1 cellular context compared by ENCODE assay signal in the genomic region with DNA sequence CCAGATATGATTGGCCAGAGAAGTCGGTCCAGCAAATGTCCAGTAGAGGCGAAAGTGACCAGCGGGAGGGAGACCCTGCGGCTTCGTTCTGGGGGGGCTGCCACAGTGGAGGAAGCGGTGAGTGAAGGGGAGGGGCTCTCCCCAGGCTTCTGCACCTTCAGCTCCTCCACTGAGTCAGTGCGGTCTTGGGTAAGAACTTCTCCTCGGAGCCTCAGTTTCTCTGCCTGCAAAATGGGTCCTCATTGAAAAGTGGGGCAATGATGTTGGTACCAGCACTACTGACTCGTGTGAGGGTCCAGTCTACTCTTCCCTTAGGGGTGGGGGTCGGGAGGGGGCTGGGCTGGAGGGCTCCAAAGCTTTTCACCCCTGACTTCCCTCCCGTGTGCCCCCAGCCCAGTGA.
TF ChIP-seq lines count a peak whose summit lies in the region.

No MANE protein-coding gene starts in this region.

TF ChIP-seq in HepG2, 621 proteins besides CTCF, POLR2A, EP300 and RAD21:
- TF ChIP-seq, protein P1, sequence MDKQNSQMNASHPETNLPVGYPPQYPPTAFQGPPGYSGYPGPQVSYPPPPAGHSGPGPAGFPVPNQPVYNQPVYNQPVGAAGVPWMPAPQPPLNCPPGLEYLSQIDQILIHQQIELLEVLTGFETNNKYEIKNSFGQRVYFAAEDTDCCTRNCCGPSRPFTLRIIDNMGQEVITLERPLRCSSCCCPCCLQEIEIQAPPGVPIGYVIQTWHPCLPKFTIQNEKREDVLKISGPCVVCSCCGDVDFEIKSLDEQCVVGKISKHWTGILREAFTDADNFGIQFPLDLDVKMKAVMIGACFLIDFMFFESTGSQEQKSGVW (CRISPR knock-in tag; IDR thresholded peaks at IDR 0.05; ENCODE audit: borderline replicate concordance): no peak
- peak; percentile 34; the same call in 1 of the 2 replicates for TF ChIP-seq ZNF629 (CRISPR knock-in tag; conservative IDR thresholded peaks at IDR 0.05)
